Comparison of ENCODE assay signal across 1 cellular context in the genomic region with DNA sequence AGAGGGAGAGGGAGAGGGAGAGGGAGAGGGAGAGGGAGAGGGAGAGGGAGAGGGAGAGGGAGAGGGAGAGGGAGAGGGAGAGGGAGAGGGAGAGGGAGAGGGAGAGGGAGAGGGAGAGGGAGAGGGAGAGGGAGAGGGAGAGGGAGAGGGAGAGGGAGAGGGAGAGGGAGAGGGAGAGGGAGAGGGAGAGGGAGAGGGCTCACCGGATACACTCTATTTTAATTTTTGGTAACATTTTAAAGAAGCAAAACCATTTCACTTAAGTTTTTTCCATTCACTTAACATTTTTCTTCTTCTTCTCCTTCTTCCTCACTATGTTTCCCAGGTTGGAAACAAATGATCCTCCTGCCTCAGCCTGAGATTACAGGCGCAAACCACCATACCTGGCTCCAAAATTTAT. TPM values are rescaled to one million over a fixed set of nuclear protein-coding genes. Genes with fewer than 3 reads are reported as not detected.
"Had no signal": no experiment of that assay in that cellular context is flagged by ENCODE, and none has a peak within 500 bp of the region (broad histone marks: within the 10 kb centered on the region; RNA-seq: fewer than 3 reads in every experiment).

No MANE protein-coding gene starts in this region.

RNA-seq across cellular contexts. Expression of a gene that starts 17.2 kb away (rescaled TPM):
- total RNA-seq: activated T-helper 17 cell treated with anti-CD3 and anti-CD28 coated beads, Interleukin-2, amount 50 U/mL, for 72 hours had no signal
